Comparison of ENCODE assay signal across 10 cellular contexts in the genomic region with DNA sequence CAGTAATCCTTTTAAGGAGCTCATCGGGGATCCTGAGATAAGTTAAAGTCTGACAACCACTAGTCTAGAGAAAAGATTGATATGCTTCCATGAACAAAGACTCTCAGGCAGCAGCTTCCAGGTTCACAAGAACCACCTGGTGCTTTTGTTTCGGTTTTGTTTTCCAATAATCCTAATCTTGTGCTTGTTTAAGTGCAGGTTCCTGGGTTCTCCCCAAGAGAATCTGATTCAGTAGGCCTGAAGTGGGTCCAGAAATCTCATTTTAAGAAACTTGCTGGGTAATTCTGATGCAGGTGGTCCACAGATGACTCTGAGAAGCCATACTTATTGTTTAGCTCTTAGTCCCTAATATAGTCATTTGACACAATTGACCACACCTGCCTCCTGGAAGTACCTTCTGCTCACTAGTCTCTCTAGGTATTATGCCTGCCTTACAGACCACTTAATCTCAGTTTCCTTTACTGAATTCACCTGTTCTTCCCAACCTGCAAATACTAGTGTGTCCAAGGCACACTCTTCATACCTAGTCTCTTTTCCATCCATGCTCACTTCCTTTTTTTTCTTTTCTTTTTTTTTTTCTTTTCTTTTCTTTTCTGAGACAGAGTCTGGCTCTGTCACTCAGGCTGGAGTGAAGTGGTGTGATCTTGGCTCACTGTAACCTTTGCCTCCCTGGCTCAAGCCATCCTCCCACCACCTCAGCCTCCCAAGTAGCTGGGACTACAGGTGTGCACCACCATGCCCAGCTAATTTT. TPM values are rescaled to one million over a fixed set of nuclear protein-coding genes. Genes with fewer than 3 reads are reported as not detected.
DNase-seq lines count a peak whose midpoint lies in the region; ATAC-seq and TF ChIP-seq lines count a peak whose summit lies in the region.
"Had no signal": no experiment of that assay in that cellular context is flagged by ENCODE, and none has a peak within 500 bp of the region (broad histone marks: within the 10 kb centered on the region; RNA-seq: fewer than 3 reads in every experiment).

No MANE protein-coding gene starts in this region.

- POLR2A ChIA-PET in HCT116 (lab: Charles Lee), result no interaction called here

- no peaks in the 10 kb centered on the region for H3K36me3 Mint-ChIP-seq in activated T-cell treated with anti-CD3 and anti-CD28 coated beads, Interleukin-2, amount 50 U/mL, for 4 hours (ENCODE audit: insufficient read depth)

- H3K9ac ChIP-seq in HCT116 (ENCODE audit: low read length), result no peak overlapping the region

- TF ChIP-seq RAD21 in HCT116 (IDR thresholded peaks at IDR 0.05; ENCODE audit: low read depth), result no peak

- no peaks in the 10 kb centered on the region for H3K9me3 Mint-ChIP-seq in activated T-cell treated with anti-CD3 and anti-CD28 coated beads, Interleukin-2, amount 50 U/mL, for 4 hours

- TF ChIP-seq CTCF in HCT116 (IDR thresholded peaks at IDR 0.05 in 2 of 3, conservative IDR thresholded peaks at IDR 0.05 in 1 of 3; ENCODE audit: borderline replicate concordance in 1 of 3, insufficient read depth in 1 of 3, low read depth in 2 of 3, low read length in 2 of 3) (no peak), gastrocnemius medialis (IDR thresholded peaks at IDR 0.05 in 4 of 5, conservative IDR thresholded peaks at IDR 0.05 in 1 of 5) (no peak)

- H3K27ac ChIP-seq in HCT116 (ENCODE audit: low read depth, low read length) (no peak overlapping the region), gastrocnemius medialis (no peak overlapping the region)
- H3K27ac ChIP-seq: colonic mucosa, neutrophil had no signal

- CTCF ChIA-PET in HCT116 (lab: Charles Lee), result no interaction called here

- in situ Hi-C loops in gastrocnemius medialis (cut with MboI; ENCODE audit: low sequenced_read_pairs in 4 of 4), result no loop called here

- no TSS peak for BruUV-seq in HCT116 (replicated peaks; lab: Mats Ljungman, UMichigan)

- H3K4me3 ChIP-seq in HCT116 (replicated peaks in 1 of 2; ENCODE audit: low read depth in 1 of 2, low read length in 2 of 2) (no peak overlapping the region), gastrocnemius medialis (no peak overlapping the region)
- H3K4me3 ChIP-seq: colonic mucosa had no signal

- H3K4me1 ChIP-seq in HCT116 (ENCODE audit: control insufficient read depth in 1 of 2, insufficient read depth in 2 of 2, low read length in 2 of 2) (no peaks in the 10 kb centered on the region), gastrocnemius medialis (peaks cover 0 to 3% of the 10 kb centered on the region in 2 donors)
- H3K4me1 ChIP-seq: colonic mucosa had no signal

- intact Hi-C loops in HCT116 (cut with micrococcal nuclease), result no loop called here
- intact Hi-C loops in gastrocnemius medialis (cut with DNase I; ENCODE audit: low total_unique reads), result no loop called here

- H3K27me3 ChIP-seq in HCT116 (ENCODE audit: insufficient read depth, low read length) (no peaks in the 10 kb centered on the region), gastrocnemius medialis (no peaks in the 10 kb centered on the region)
- H3K27me3 ChIP-seq: colonic mucosa had no signal

- no peaks in the 10 kb centered on the region for H3K36me3 ChIP-seq in HCT116 (ENCODE audit: control insufficient read depth in 1 of 2, insufficient read depth in 2 of 2, low read length in 2 of 2)
- no peaks in the 10 kb centered on the region for H3K36me3 ChIP-seq in gastrocnemius medialis
- H3K36me3 ChIP-seq: colonic mucosa, neutrophil had no signal

- no peaks in the 10 kb centered on the region for H3K79me2 ChIP-seq in HCT116 (ENCODE audit: insufficient read depth, low read length)

- peaks cover 17% of the 10 kb centered on the region for H3K27me3 Mint-ChIP-seq in activated T-cell treated with anti-CD3 and anti-CD28 coated beads, Interleukin-2, amount 50 U/mL, for 4 hours (ENCODE audit: low read depth)

- RAD21 ChIA-PET in HCT116 (lab: Charles Lee; ENCODE audit: low non-redundant PET in 1 of 2, low total read pairs in 2 of 2, uncharacterized antibody in 2 of 2, unreplicated experiment in 2 of 2), result no interaction called here

- H3K9me2 ChIP-seq in HCT116 (ENCODE audit: insufficient read depth), result no peaks in the 10 kb centered on the region

- ATAC-seq in activated T-cell treated with anti-CD3 and anti-CD28 coated beads, Interleukin-2, amount 50 U/mL, for 4 hours, result peak; percentile 18 to 43
- ATAC-seq in HCT116, result no peak
- ATAC-seq in HG03457 (IDR thresholded peaks at IDR 0.05; ENCODE audit: unreplicated experiment), result peak; percentile 67
- peak; percentile 67 for ATAC-seq in stimulated activated naive CD8-positive, alpha-beta T cell treated with anti-CD3 and anti-CD28 coated beads, Interleukin-15, Interleukin-2, amounts not matched to agents 100 U/mL and 50 U/mL, for 24 hours
- ATAC-seq in gastrocnemius medialis, result no peak

- H2AFZ ChIP-seq in HCT116 (ENCODE audit: low read depth, low read length, poor library complexity, severe bottlenecking), result peak overlapping the region; percentile 41

- TF ChIP-seq POLR2A in HCT116 (IDR thresholded peaks at IDR 0.05; ENCODE audit: borderline replicate concordance, extremely low read depth, insufficient read depth, insufficient read length) (no peak), gastrocnemius medialis (IDR thresholded peaks at IDR 0.05) (no peak)

- no peak overlapping the region for H3K4me2 ChIP-seq in HCT116 (ENCODE audit: low read length)

- H3K9me3 ChIP-seq in HCT116 (ENCODE audit: control insufficient read depth in 1 of 2, insufficient read depth in 1 of 2, low read depth in 1 of 2, low read length in 2 of 2), result no peaks in the 10 kb centered on the region
- no peaks in the 10 kb centered on the region for H3K9me3 ChIP-seq in gastrocnemius medialis
- H3K9me3 ChIP-seq: colonic mucosa, neutrophil had no signal

- no peak overlapping the region for H3K4me3 Mint-ChIP-seq in activated T-cell treated with anti-CD3 and anti-CD28 coated beads, Interleukin-2, amount 50 U/mL, for 4 hours

- H3K4me1 Mint-ChIP-seq in activated T-cell treated with anti-CD3 and anti-CD28 coated beads, Interleukin-2, amount 50 U/mL, for 4 hours (ENCODE audit: low read depth), result peaks cover 23% of the 10 kb centered on the region

- H4K20me1 ChIP-seq in HCT116 (ENCODE audit: insufficient read depth), result no peaks in the 10 kb centered on the region

- DNase-seq in activated T-cell treated with anti-CD3 and anti-CD28 coated beads, Interleukin-2, amount 50 U/mL, for 4 hours, result no peak
- DNase-seq in activated T-cell treated with anti-CD3 and anti-CD28 coated beads, Interleukin-2, amount 50 U/mL, for 1 hour, result no peak
- DNase-seq in HCT116 (ENCODE audit: low read depth, low spot score) (no peak), NCI-H2081 (lab: John Stamatoyannopoulos, UW) (no peak), OCI-M2 (lab: John Stamatoyannopoulos, UW; ENCODE audit: unreplicated experiment) (no peak), gastrocnemius medialis (no peak)
- no peak for DNase-seq in stimulated activated naive CD8-positive, alpha-beta T cell treated with anti-CD3 and anti-CD28 coated beads, Interleukin-15, Interleukin-2, amounts not matched to agents 100 U/mL and 50 U/mL, for 24 hours
- DNase-seq: colonic mucosa had no signal

TF ChIP-seq in HCT116, 20 proteins besides CTCF, POLR2A, EP300 and RAD21 (continues in another document):
- TF ChIP-seq, protein P1, sequence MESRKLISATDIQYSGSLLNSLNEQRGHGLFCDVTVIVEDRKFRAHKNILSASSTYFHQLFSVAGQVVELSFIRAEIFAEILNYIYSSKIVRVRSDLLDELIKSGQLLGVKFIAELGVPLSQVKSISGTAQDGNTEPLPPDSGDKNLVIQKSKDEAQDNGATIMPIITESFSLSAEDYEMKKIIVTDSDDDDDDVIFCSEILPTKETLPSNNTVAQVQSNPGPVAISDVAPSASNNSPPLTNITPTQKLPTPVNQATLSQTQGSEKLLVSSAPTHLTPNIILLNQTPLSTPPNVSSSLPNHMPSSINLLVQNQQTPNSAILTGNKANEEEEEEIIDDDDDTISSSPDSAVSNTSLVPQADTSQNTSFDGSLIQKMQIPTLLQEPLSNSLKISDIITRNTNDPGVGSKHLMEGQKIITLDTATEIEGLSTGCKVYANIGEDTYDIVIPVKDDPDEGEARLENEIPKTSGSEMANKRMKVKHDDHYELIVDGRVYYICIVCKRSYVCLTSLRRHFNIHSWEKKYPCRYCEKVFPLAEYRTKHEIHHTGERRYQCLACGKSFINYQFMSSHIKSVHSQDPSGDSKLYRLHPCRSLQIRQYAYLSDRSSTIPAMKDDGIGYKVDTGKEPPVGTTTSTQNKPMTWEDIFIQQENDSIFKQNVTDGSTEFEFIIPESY (IDR thresholded peaks at IDR 0.05; ENCODE audit: extremely low read depth, insufficient replicate concordance, low read length), result no peak
- TF ChIP-seq, protein P2, sequence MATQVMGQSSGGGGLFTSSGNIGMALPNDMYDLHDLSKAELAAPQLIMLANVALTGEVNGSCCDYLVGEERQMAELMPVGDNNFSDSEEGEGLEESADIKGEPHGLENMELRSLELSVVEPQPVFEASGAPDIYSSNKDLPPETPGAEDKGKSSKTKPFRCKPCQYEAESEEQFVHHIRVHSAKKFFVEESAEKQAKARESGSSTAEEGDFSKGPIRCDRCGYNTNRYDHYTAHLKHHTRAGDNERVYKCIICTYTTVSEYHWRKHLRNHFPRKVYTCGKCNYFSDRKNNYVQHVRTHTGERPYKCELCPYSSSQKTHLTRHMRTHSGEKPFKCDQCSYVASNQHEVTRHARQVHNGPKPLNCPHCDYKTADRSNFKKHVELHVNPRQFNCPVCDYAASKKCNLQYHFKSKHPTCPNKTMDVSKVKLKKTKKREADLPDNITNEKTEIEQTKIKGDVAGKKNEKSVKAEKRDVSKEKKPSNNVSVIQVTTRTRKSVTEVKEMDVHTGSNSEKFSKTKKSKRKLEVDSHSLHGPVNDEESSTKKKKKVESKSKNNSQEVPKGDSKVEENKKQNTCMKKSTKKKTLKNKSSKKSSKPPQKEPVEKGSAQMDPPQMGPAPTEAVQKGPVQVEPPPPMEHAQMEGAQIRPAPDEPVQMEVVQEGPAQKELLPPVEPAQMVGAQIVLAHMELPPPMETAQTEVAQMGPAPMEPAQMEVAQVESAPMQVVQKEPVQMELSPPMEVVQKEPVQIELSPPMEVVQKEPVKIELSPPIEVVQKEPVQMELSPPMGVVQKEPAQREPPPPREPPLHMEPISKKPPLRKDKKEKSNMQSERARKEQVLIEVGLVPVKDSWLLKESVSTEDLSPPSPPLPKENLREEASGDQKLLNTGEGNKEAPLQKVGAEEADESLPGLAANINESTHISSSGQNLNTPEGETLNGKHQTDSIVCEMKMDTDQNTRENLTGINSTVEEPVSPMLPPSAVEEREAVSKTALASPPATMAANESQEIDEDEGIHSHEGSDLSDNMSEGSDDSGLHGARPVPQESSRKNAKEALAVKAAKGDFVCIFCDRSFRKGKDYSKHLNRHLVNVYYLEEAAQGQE (IDR thresholded peaks at IDR 0.05; ENCODE audit: low read depth), result no peak
- no peak for TF ChIP-seq SIN3A (IDR thresholded peaks at IDR 0.05; ENCODE audit: low read depth)
- TF ChIP-seq EZH2 (IDR thresholded peaks at IDR 0.05), result no peak
- no peak for TF ChIP-seq CBX3 (IDR thresholded peaks at IDR 0.05; ENCODE audit: low read depth)
- TF ChIP-seq SP1 (IDR thresholded peaks at IDR 0.05; ENCODE audit: low read depth), result no peak

RNA-seq across cellular contexts. Expression of a gene that starts 20.5 kb away (rescaled TPM):
- total RNA-seq in activated T-cell treated with anti-CD3 and anti-CD28 coated beads, Interleukin-2, amount 50 U/mL, for 4 hours, result under 1 TPM; 0.82 to 0.86 (median 0.84) TPM
- total RNA-seq in HCT116 (2021; ENCODE audit: unreplicated experiment) (19.8 TPM), gastrocnemius medialis (1 to 10 TPM; 1.4 to 4.5 (median 2.3) TPM)
- polyA plus RNA-seq in HCT116 (2012), result 6.0 and 9.6 TPM in 2 replicates

Comparison
In these comparisons a context has a peak if more than half of its experiments do, and no peak if none do; other contexts are left out.
1. ATAC-seq: peak in activated T-cell treated with anti-CD3 and anti-CD28 coated beads, Interleukin-2, amount 50 U/mL, for 4 hours (2 of 2), HG03457 (single experiment) and stimulated activated naive CD8-positive, alpha-beta T cell treated with anti-CD3 and anti-CD28 coated beads, Interleukin-15, Interleukin-2, amounts not matched to agents 100 U/mL and 50 U/mL, for 24 hours (single experiment); none in HCT116 (single experiment) and gastrocnemius medialis (0 of 2).